22 cellular contexts compared by ENCODE assay signal in genomic region chr1:69377507-69377906, GRCh38.
A peak's percentile ranks its signal among the peaks of the same experiment; 100 is the strongest.
DNase-seq lines count a peak whose midpoint lies in the region; FAIRE-seq and TF ChIP-seq lines count a peak whose summit lies in the region.
"Had no signal": no experiment of that assay in that cellular context is flagged by ENCODE, and none has a peak within 500 bp of the region (broad histone marks: within the 10 kb centered on the region; RNA-seq: fewer than 3 reads in every experiment).

No MANE protein-coding gene starts in this region.

- H3K9me3 Mint-ChIP-seq in activated CD4-positive, alpha-beta memory T cell treated with anti-CD3 and anti-CD28 coated beads for 36 hours = peaks cover 8% of the 10 kb centered on the region

- H2BK12ac ChIP-seq in neuronal stem cell (ENCODE audit: low read length) = no peak overlapping the region

- no peak for TF ChIP-seq CTCF in bronchial epithelial cell (IDR thresholded peaks at IDR 0.05; ENCODE audit: insufficient read depth, low read length, severe bottlenecking)

- no peak overlapping the region for H3K27ac ChIP-seq in neuronal stem cell (replicated peaks; ENCODE audit: low read length)
- H3K27ac ChIP-seq: HL-60 had no signal

- H3K4me3 ChIP-seq in bronchial epithelial cell (ENCODE audit: low read depth, low read length) = no peak overlapping the region
- H3K4me3 ChIP-seq in neuronal stem cell (ENCODE audit: low read length in 2 of 2) = no peak overlapping the region
- H3K4me3 ChIP-seq: GM23338 had no signal

- no peak overlapping the region for H3K14ac ChIP-seq in neuronal stem cell (ENCODE audit: low read length)

- H3K23ac ChIP-seq in neuronal stem cell (ENCODE audit: low read depth, low read length, poor library complexity) = no peak overlapping the region

- H3K4me3 Mint-ChIP-seq in activated CD4-positive, alpha-beta memory T cell treated with anti-CD3 and anti-CD28 coated beads for 36 hours = no peak overlapping the region
- H3K4me3 Mint-ChIP-seq: CD4-positive, alpha-beta T cell; GM23338; HFFc6 had no signal

- H4K8ac ChIP-seq in neuronal stem cell (ENCODE audit: low read depth, low read length) = no peak overlapping the region

- no peak overlapping the region for H2BK120ac ChIP-seq in neuronal stem cell (ENCODE audit: low read depth, low read length)

- no peak overlapping the region for H4K91ac ChIP-seq in neuronal stem cell (ENCODE audit: low read depth, low read length, poor library complexity)

- H3K4me2 ChIP-seq in neuronal stem cell (ENCODE audit: insufficient read depth, low read length, poor library complexity, severe bottlenecking) = no peak overlapping the region
- H3K4me2 ChIP-seq: GM23338 had no signal

- no peak overlapping the region for H2BK15ac ChIP-seq in neuronal stem cell (ENCODE audit: low read length)

- H2AFZ ChIP-seq in neuronal stem cell (ENCODE audit: low read length) = no peak overlapping the region
- H2AFZ ChIP-seq: GM23338 had no signal

- no peak overlapping the region for H3K4ac ChIP-seq in neuronal stem cell (ENCODE audit: low read length)

- H2BK5ac ChIP-seq in neuronal stem cell (ENCODE audit: low read length) = no peak overlapping the region

- intact Hi-C loops in activated CD4-positive, alpha-beta memory T cell treated with anti-CD3 and anti-CD28 coated beads for 36 hours (cut with micrococcal nuclease) = no loop called here

- H3K79me1 ChIP-seq in neuronal stem cell (ENCODE audit: low read depth, low read length) = no peaks in the 10 kb centered on the region

- no peak overlapping the region for H3K27ac Mint-ChIP-seq in activated CD4-positive, alpha-beta memory T cell treated with anti-CD3 and anti-CD28 coated beads for 36 hours
- H3K27ac Mint-ChIP-seq: CD4-positive, alpha-beta T cell; GM23338; HFFc6 had no signal

- H3K27me3 ChIP-seq in bronchial epithelial cell (ENCODE audit: control insufficient read depth, insufficient read depth, low read length) (no peaks in the 10 kb centered on the region), neuronal stem cell (ENCODE audit: control insufficient read depth in 3 of 3, insufficient read depth in 3 of 3, low read depth in 1 of 3, low read length in 3 of 3) (no peaks in the 10 kb centered on the region)
- H3K27me3 ChIP-seq: BE2C had no signal

- no peak for FAIRE-seq in bronchial epithelial cell (lab: Jason Lieb, UNC)
- FAIRE-seq: A204.1, D721Med, H54, HTR-8/SVneo had no signal

- no peak overlapping the region for H3K9ac ChIP-seq in neuronal stem cell (ENCODE audit: low read depth, low read length, poor library complexity)

- no peaks in the 10 kb centered on the region for H3K36me3 Mint-ChIP-seq in activated CD4-positive, alpha-beta memory T cell treated with anti-CD3 and anti-CD28 coated beads for 36 hours

- H3K4me1 Mint-ChIP-seq in activated CD4-positive, alpha-beta memory T cell treated with anti-CD3 and anti-CD28 coated beads for 36 hours (ENCODE audit: low read depth) = no peaks in the 10 kb centered on the region
- H3K4me1 Mint-ChIP-seq: GM23338 had no signal

- no peaks in the 10 kb centered on the region for H3K36me3 ChIP-seq in bronchial epithelial cell (ENCODE audit: control insufficient read depth, insufficient read depth, low read length)
- H3K36me3 ChIP-seq in neuronal stem cell (replicated peaks in 1 of 2; ENCODE audit: control insufficient read depth in 2 of 2, insufficient read depth in 2 of 2, low read length in 2 of 2) = no peaks in the 10 kb centered on the region
- H3K36me3 ChIP-seq: BE2C had no signal

- H3K27me3 Mint-ChIP-seq in activated CD4-positive, alpha-beta memory T cell treated with anti-CD3 and anti-CD28 coated beads for 36 hours = no peaks in the 10 kb centered on the region
- H3K27me3 Mint-ChIP-seq: CD4-positive, alpha-beta T cell had no signal

- POLR2A ChIA-PET in activated CD4-positive, alpha-beta memory T cell treated with anti-CD3 and anti-CD28 coated beads for 36 hours (lab: Charles Lee) = no interaction called here

- WGBS in neuronal stem cell (ENCODE audit: extremely low coverage in 2 of 2, insufficient read length in 2 of 2, insufficient replicate concordance in 1 of 2), 2 donors = no CpG with 5 or more reads among the region's 2 CpGs

- CTCF ChIA-PET in activated CD4-positive, alpha-beta memory T cell treated with anti-CD3 and anti-CD28 coated beads for 36 hours (lab: Charles Lee) = no interaction called here

- no peaks in the 10 kb centered on the region for H3K4me1 ChIP-seq in neuronal stem cell (ENCODE audit: control insufficient read depth in 2 of 2, insufficient read depth in 1 of 2, low read depth in 1 of 2, low read length in 2 of 2)
- H3K4me1 ChIP-seq: BE2C, Caco-2 had no signal

- no peaks in the 10 kb centered on the region for H3K9me3 ChIP-seq in neuronal stem cell (replicated peaks in 1 of 2; ENCODE audit: control insufficient read depth in 2 of 2, insufficient read depth in 1 of 2, low read depth in 1 of 2, low read length in 2 of 2)
- H3K9me3 ChIP-seq: BE2C, Caco-2 had no signal

- DNase-seq in HT-29 (ENCODE audit: low spot score) (peak; percentile 16), OCI-M1 (lab: John Stamatoyannopoulos, UW) (peak; percentile 15), bronchial epithelial cell (ENCODE audit: low read depth) (peak; percentile 2), neuronal stem cell (ENCODE audit: low spot score) (no peak)
- no peak for DNase-seq in activated CD4-positive, alpha-beta memory T cell treated with anti-CD3 and anti-CD28 coated beads for 36 hours
- DNase-seq in activated CD8-positive, alpha-beta memory T cell treated with anti-CD3 and anti-CD28 coated beads, Interleukin-2, amount 50 U/mL, for 48 hours = no peak
- DNase-seq: ACHN; BE2C; C1 segment of cervical spinal cord; CD4-positive, alpha-beta T cell; DMS79 treated with DMSO at 0.1 percent for 48 hours; GF-D8; HCEC 1CT; HFFc6; IMR-90 had no signal

- no peak overlapping the region for H2AK5ac ChIP-seq in neuronal stem cell (ENCODE audit: low read depth, low read length)

- H3K18ac ChIP-seq in neuronal stem cell (ENCODE audit: low read length) = no peak overlapping the region

Comparison
In these comparisons a context has a peak if more than half of its experiments do, and no peak if none do; other contexts are left out.
1. DNase-seq: peak in HT-29 (single experiment), OCI-M1 (single experiment) and bronchial epithelial cell (single experiment); none in activated CD4-positive, alpha-beta memory T cell treated with anti-CD3 and anti-CD28 coated beads for 36 hours (single experiment), activated CD8-positive, alpha-beta memory T cell treated with anti-CD3 and anti-CD28 coated beads, Interleukin-2, amount 50 U/mL, for 48 hours (single experiment) and neuronal stem cell (single experiment).